Comparison of ENCODE assay signal across 8 cellular contexts in genomic region chr15:99704444-99704838, GRCh38. TPM values are rescaled to one million over a fixed set of nuclear protein-coding genes. Genes with fewer than 3 reads are reported as not detected.
DNase-seq lines count a peak whose midpoint lies in the region; ATAC-seq and TF ChIP-seq lines count a peak whose summit lies in the region.

No MANE protein-coding gene starts in this region.

- H3K4me3 Mint-ChIP-seq in activated naive CD8-positive, alpha-beta T cell treated with anti-CD3 and anti-CD28 coated beads, Interleukin-2, amount 50 U/mL, for 24 hours: no peak overlapping the region

- peaks cover 49% of the 10 kb centered on the region for H3K4me1 Mint-ChIP-seq in activated naive CD8-positive, alpha-beta T cell treated with anti-CD3 and anti-CD28 coated beads, Interleukin-2, amount 50 U/mL, for 24 hours

- no peaks in the 10 kb centered on the region for H3K27me3 Mint-ChIP-seq in activated naive CD8-positive, alpha-beta T cell treated with anti-CD3 and anti-CD28 coated beads, Interleukin-2, amount 50 U/mL, for 24 hours

- no peaks in the 10 kb centered on the region for H3K27me3 ChIP-seq in heart right ventricle

- peak; percentile 44 to 87 (median 79) for TF ChIP-seq CTCF in heart right ventricle (IDR thresholded peaks at IDR 0.05)

- peaks cover 0 to 16% (median 0%) of the 10 kb centered on the region in 9 donors for H3K36me3 ChIP-seq in heart right ventricle

- peaks cover 11 to 76% (median 55%) of the 10 kb centered on the region in 9 donors for H3K4me1 ChIP-seq in heart right ventricle

- intact Hi-C loops in heart right ventricle (cut with DNase I): loop anchor here in 8 of 10 donors (2.0 to 10.0 kb wide), 10 partner anchors 122 to 418 kb away; partner anchors contain the start of gene MEF2A (in 5 of the 8)

- H3K4me3 ChIP-seq in heart right ventricle: peak overlapping the region in 2 of 10 donors; percentile 3 to 13

- no peaks in the 10 kb centered on the region for H3K9me3 ChIP-seq in heart right ventricle

- peak overlapping the region; percentile 0 for H3K27ac Mint-ChIP-seq in activated naive CD8-positive, alpha-beta T cell treated with anti-CD3 and anti-CD28 coated beads, Interleukin-2, amount 50 U/mL, for 24 hours

- whole genome bisulfite sequencing in heart right ventricle, 2 donors: 32% methylated on average over 3 of the region's 3 CpGs

- H3K9me3 Mint-ChIP-seq in activated naive CD8-positive, alpha-beta T cell treated with anti-CD3 and anti-CD28 coated beads, Interleukin-2, amount 50 U/mL, for 24 hours: no peaks in the 10 kb centered on the region

- DNase-seq in DMS79 treated with DMSO at 0.1 percent for 48 hours (lab: John Stamatoyannopoulos, UW) (peak; percentile 52), NCI-H446 treated with DMSO at 0.1 percent for 48 hours (lab: John Stamatoyannopoulos, UW) (peak; percentile 45), heart right ventricle (peak in 1 of 2 donors; percentile 78), putamen (ENCODE audit: low spot score) (peak; percentile 84), GM19238 (ENCODE audit: insufficient read length, low spot score) (no peak)
- DNase-seq in activated naive CD8-positive, alpha-beta T cell treated with anti-CD3 and anti-CD28 coated beads, Interleukin-2, amount 50 U/mL, for 24 hours: no peak

- peak overlapping the region; percentile 59 to 92 (median 83) for H3K27ac ChIP-seq in heart right ventricle

- ATAC-seq in GM19455 (IDR thresholded peaks at IDR 0.05; ENCODE audit: unreplicated experiment) (peak; percentile 57), HG03521 (IDR thresholded peaks at IDR 0.05; ENCODE audit: unreplicated experiment) (peak; percentile 55), heart right ventricle (peak; percentile 52 to 88 (median 80))
- ATAC-seq in activated naive CD8-positive, alpha-beta T cell treated with anti-CD3 and anti-CD28 coated beads, Interleukin-2, amount 50 U/mL, for 24 hours: peak; percentile 77

- H3K36me3 Mint-ChIP-seq in activated naive CD8-positive, alpha-beta T cell treated with anti-CD3 and anti-CD28 coated beads, Interleukin-2, amount 50 U/mL, for 24 hours (ENCODE audit: low read depth): peaks cover 9% of the 10 kb centered on the region

RNA-seq across cellular contexts. Expression of gene LYSMD4, which starts 28.8 kb away (rescaled TPM):
- total RNA-seq in heart right ventricle: 10 to 100 TPM in 8 of 10 donors, 1 to 10 TPM in 2; 7.0 to 13.4 (median 11.9) TPM
- polyA plus RNA-seq in heart right ventricle: 10 to 100 TPM in 1 of 2 donors, 1 to 10 TPM in 1; 6.4 to 16.7 TPM

Comparison
In these comparisons a context has a peak if more than half of its experiments do, and no peak if none do; other contexts are left out.
1. DNase-seq: peak in DMS79 treated with DMSO at 0.1 percent for 48 hours (single experiment), NCI-H446 treated with DMSO at 0.1 percent for 48 hours (single experiment) and putamen (single experiment); none in activated naive CD8-positive, alpha-beta T cell treated with anti-CD3 and anti-CD28 coated beads, Interleukin-2, amount 50 U/mL, for 24 hours (single experiment) and GM19238 (single experiment).
2. Peak in every context shown above with its lines, with median percentiles within 50 percentile points of each other: ATAC-seq.